9 cellular contexts compared by ENCODE assay signal in the genomic region with DNA sequence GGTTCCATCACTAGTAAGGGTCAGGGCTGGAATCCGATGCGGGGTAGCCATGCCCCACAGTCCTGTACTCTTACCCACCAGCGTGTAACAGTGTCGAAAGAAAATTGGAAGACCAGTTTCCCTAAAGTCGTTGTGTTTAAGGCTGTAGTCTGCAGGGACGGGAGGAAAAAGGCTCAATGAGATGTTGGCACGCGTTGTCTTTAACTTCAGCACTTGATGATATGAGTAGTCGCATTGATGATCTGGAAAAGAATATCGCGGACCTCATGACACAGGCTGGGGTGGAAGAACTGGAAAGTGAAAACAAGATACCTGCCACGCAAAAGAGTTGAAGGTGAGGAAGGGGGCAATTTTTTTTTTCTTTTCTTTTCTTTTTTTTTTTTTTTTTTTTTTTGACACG. TPM values are rescaled to one million over a fixed set of nuclear protein-coding genes. Genes with fewer than 3 reads are reported as not detected.
A peak's percentile ranks its signal among the peaks of the same experiment; 100 is the strongest.
DNase-seq lines count a peak whose midpoint lies in the region; ATAC-seq, FAIRE-seq and TF ChIP-seq lines count a peak whose summit lies in the region.
"Had no signal": no experiment of that assay in that cellular context is flagged by ENCODE, and none has a peak within 500 bp of the region (broad histone marks: within the 10 kb centered on the region; RNA-seq: fewer than 3 reads in every experiment).

No MANE protein-coding gene starts in this region.

- H3K36me3 Mint-ChIP-seq in CD8-positive, alpha-beta memory T cell, result peaks cover 0 to 49% (median 16%) of the 10 kb centered on the region in 3 donors

- H3K9me3 Mint-ChIP-seq in CD8-positive, alpha-beta memory T cell, result no peaks in the 10 kb centered on the region

- no TSS peak for BruUV-seq in PC-3 (replicated peaks; lab: Mats Ljungman, UMichigan)

- ATAC-seq in PC-3 (no peak), pancreas (no peak), GM18505 (IDR thresholded peaks at IDR 0.05; ENCODE audit: unreplicated experiment) (no peak), HG03025 (IDR thresholded peaks at IDR 0.05; ENCODE audit: low FRiP score, unreplicated experiment) (no peak), HG02642 (IDR thresholded peaks at IDR 0.05; ENCODE audit: poor library complexity, unreplicated experiment) (no peak)

- peaks cover 24% of the 10 kb centered on the region for H3K4me1 ChIP-seq in CD8-positive, alpha-beta memory T cell (ENCODE audit: insufficient read depth, low read length)
- H3K4me1 ChIP-seq in PC-3 (ENCODE audit: insufficient read depth, low read length) (peaks cover 25% of the 10 kb centered on the region), pancreas (peaks cover 0 to 22% (median 9%) of the 10 kb centered on the region in 3 donors)

- H3K79me2 ChIP-seq in PC-3 (ENCODE audit: low read length), result peaks cover 37% of the 10 kb centered on the region

- no peaks in the 10 kb centered on the region for H3K9me2 ChIP-seq in PC-3 (replicated peaks; ENCODE audit: low read length)

- H3K27me3 Mint-ChIP-seq in CD8-positive, alpha-beta memory T cell, result peaks cover 0 to under 1% of the 10 kb centered on the region in 2 donors

- H3K4me1 Mint-ChIP-seq in CD8-positive, alpha-beta memory T cell, result peaks cover 37 to 52% (median 47%) of the 10 kb centered on the region in 3 donors

- CTCF ChIA-PET in CD8-positive, alpha-beta memory T cell (lab: Charles Lee), result no interaction called here
- CTCF ChIA-PET in PC-3 (lab: Charles Lee), result no interaction called here

- no peaks in the 10 kb centered on the region for H3K27me3 ChIP-seq in CD8-positive, alpha-beta memory T cell (ENCODE audit: insufficient read depth, low read length, poor library complexity, severe bottlenecking)
- H3K27me3 ChIP-seq in PC-3 (ENCODE audit: low read length) (no peaks in the 10 kb centered on the region), pancreas (no peaks in the 10 kb centered on the region)

- peak overlapping the region in 7 of 8 donors; percentile 61 to 95 (median 91) for H3K27ac Mint-ChIP-seq in CD8-positive, alpha-beta memory T cell

- no peaks in the 10 kb centered on the region for H3F3A ChIP-seq in PC-3 (ENCODE audit: low read length, unreplicated experiment)

- peak overlapping the region; percentile 74 for H3K4me3 ChIP-seq in CD8-positive, alpha-beta memory T cell (ENCODE audit: low read length)
- peak overlapping the region; percentile 78 for H3K4me3 ChIP-seq in PC-3 (ENCODE audit: low read length)
- H3K4me3 ChIP-seq in epithelial cell of proximal tubule (ENCODE audit: low read depth, low read length), result peak overlapping the region; percentile 80
- H3K4me3 ChIP-seq in pancreas, result peak overlapping the region in 3 of 4 donors; percentile 66 to 99 (median 85)

- FAIRE-seq in pancreas (lab: Jason Lieb, UNC), result no peak

- WGBS in pancreas, 2 donors, result 83 to 88% methylated on average over 13 of the region's 13 CpGs

- no peak for TF ChIP-seq CTCF in PC-3 (conservative IDR thresholded peaks at IDR 0.05; ENCODE audit: low read depth, low read length)
- no peak for TF ChIP-seq CTCF in epithelial cell of proximal tubule (conservative IDR thresholded peaks at IDR 0.05; ENCODE audit: low read depth, low read length)
- TF ChIP-seq CTCF in pancreas (IDR thresholded peaks at IDR 0.05), result no peak

- H4K20me1 ChIP-seq in PC-3 (ENCODE audit: low read length), result no peaks in the 10 kb centered on the region; the same call in 1 of the 2 replicates

- peak overlapping the region; percentile 96 for H3K4me2 ChIP-seq in PC-3 (ENCODE audit: low read length)

- no peaks in the 10 kb centered on the region for H3K9me3 ChIP-seq in CD8-positive, alpha-beta memory T cell (ENCODE audit: low read length)
- H3K9me3 ChIP-seq in PC-3 (ENCODE audit: low read length) (no peaks in the 10 kb centered on the region), pancreas (no peaks in the 10 kb centered on the region)

- POLR2A ChIA-PET in CD8-positive, alpha-beta memory T cell (lab: Charles Lee), result interaction anchor here (0.7 kb wide), 1 partner anchor 10 kb away, joined by 9 read pairs; no protein-coding TSS in a partner anchor
- POLR2A ChIA-PET in PC-3 (lab: Charles Lee; ENCODE audit: unreplicated experiment), result no interaction called here

- TF ChIP-seq POLR2A in GM18505 (IDR thresholded peaks at IDR 0.05; ENCODE audit: borderline replicate concordance, extremely low read depth, insufficient read depth, insufficient read length), result no peak

- intact Hi-C loops in PC-3 (cut with micrococcal nuclease), result no loop called here
- intact Hi-C loops in pancreas (cut with DNase I), result no loop called here
- intact Hi-C loops in posterior vena cava (cut with DNase I), result no loop called here

- no peak for DNase-seq in CD8-positive, alpha-beta memory T cell
- no peak for DNase-seq in PC-3
- no peak for DNase-seq in epithelial cell of proximal tubule (ENCODE audit: low read depth)
- no peak for DNase-seq in pancreas
- DNase-seq in posterior vena cava (ENCODE audit: low spot score), result no peak
- DNase-seq: amniotic stem cell had no signal

- peaks cover 5% of the 10 kb centered on the region for H3K36me3 ChIP-seq in CD8-positive, alpha-beta memory T cell (ENCODE audit: insufficient read depth, low read length)
- H3K36me3 ChIP-seq in PC-3 (ENCODE audit: low read depth, low read length) (peaks cover 20% of the 10 kb centered on the region), pancreas (no peaks in the 10 kb centered on the region)

- H3K27ac ChIP-seq in CD8-positive, alpha-beta memory T cell (ENCODE audit: low read depth, low read length), result peak overlapping the region; percentile 85
- no peak overlapping the region for H3K27ac ChIP-seq in PC-3 (ENCODE audit: low read length)
- H3K27ac ChIP-seq in pancreas, result no peak overlapping the region

- H3K4me3 Mint-ChIP-seq in CD8-positive, alpha-beta memory T cell, result peak overlapping the region; percentile 96 to 99 (median 98)

- H3K9ac ChIP-seq in PC-3 (ENCODE audit: low read length), result peak overlapping the region; percentile 79

- no peak overlapping the region for H2AFZ ChIP-seq in PC-3 (ENCODE audit: low read length)

RNA-seq across cellular contexts. Expression of a gene that starts 1.3 kb away (rescaled TPM):
- 10 to 100 TPM; 84.5 to 89.4 TPM for total RNA-seq in CD8-positive, alpha-beta memory T cell
- polyA plus RNA-seq in CD8-positive, alpha-beta memory T cell, result 28.5 TPM
- total RNA-seq in PC-3 (2014; rRNA removed), result 141 and 167 TPM in 2 replicates
- 80.5 and 119 TPM in 2 replicates for total RNA-seq in epithelial cell of proximal tubule
- total RNA-seq in pancreas, result 10 to 100 TPM; 21.3 to 53.7 (median 32.0) TPM
- polyA plus RNA-seq in pancreas, result 10 to 100 TPM; 16.3 to 32.8 TPM
- total RNA-seq in posterior vena cava, result 10 to 100 TPM; 68.8 to 81.1 TPM
